ENCODE assay signal across 11 cellular contexts in the genomic region with DNA sequence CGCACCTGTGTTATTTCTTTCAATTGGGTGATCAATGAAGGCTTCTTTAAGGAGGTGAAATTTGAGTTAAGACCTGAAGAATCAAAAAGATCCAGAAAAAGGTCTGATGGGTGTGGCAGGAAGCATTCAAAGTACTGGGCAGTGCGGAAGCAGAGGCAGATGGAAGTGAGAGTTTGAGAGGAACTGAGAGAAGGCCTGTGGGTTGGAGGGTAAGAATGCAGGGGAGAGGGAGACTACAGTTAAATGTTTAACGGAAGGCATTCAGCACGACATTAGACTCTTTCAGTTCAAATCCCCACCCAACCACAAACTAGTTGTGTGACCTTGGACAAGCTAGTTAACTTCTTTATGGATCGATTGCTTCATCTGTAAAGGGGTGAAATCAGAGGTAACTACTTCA. TPM values are rescaled to one million over a fixed set of nuclear protein-coding genes. Genes with fewer than 3 reads are reported as not detected.
A peak's percentile ranks its signal among the peaks of the same experiment; 100 is the strongest.
DNase-seq lines count a peak whose midpoint lies in the region; ATAC-seq, FAIRE-seq and TF ChIP-seq lines count a peak whose summit lies in the region.
"Had no signal": no experiment of that assay in that cellular context is flagged by ENCODE, and none has a peak within 500 bp of the region (broad histone marks: within the 10 kb centered on the region; RNA-seq: fewer than 3 reads in every experiment).

No MANE protein-coding gene starts in this region.

- H3K4me3 Mint-ChIP-seq in activated B cell treated with CpG ODN at 0.5 μM for 24 hours = peak overlapping the region; percentile 17
- H3K4me3 Mint-ChIP-seq: activated T-helper 1 cell treated with anti-CD3 and anti-CD28 coated beads, Interleukin-12 subunit alpha, Interleukin-12 subunit beta, Interleukin-2, Interleukin-4 antibody, amounts not matched to agents 30 ng/mL and 10 ng/mL and 1 ng/mL, durations not matched to agents 14 hours and 24 hours and 36 hours had no signal

- peak overlapping the region; percentile 80 for H3K27ac Mint-ChIP-seq in activated B cell treated with CpG ODN at 0.5 μM for 24 hours
- H3K27ac Mint-ChIP-seq: activated T-helper 1 cell treated with anti-CD3 and anti-CD28 coated beads, Interleukin-12 subunit alpha, Interleukin-12 subunit beta, Interleukin-2, Interleukin-4 antibody, amounts not matched to agents 30 ng/mL and 10 ng/mL and 1 ng/mL, durations not matched to agents 14 hours and 24 hours and 36 hours had no signal

- FAIRE-seq in urothelium cell line (lab: Jason Lieb, UNC) = no peak
- FAIRE-seq: colon had no signal

- POLR2A ChIA-PET in activated B cell treated with CpG ODN at 0.5 μM for 24 hours (lab: Charles Lee) = interaction anchor here (0.6 to 2.1 kb wide), 7 partner anchors 11 to 262 kb away, joined by 3 to 8 read pairs (median 4); no protein-coding TSS in a partner anchor

- no peaks in the 10 kb centered on the region for H3K9me3 Mint-ChIP-seq in activated B cell treated with CpG ODN at 0.5 μM for 24 hours
- H3K9me3 Mint-ChIP-seq: activated T-helper 1 cell treated with anti-CD3 and anti-CD28 coated beads, Interleukin-12 subunit alpha, Interleukin-12 subunit beta, Interleukin-2, Interleukin-4 antibody, amounts not matched to agents 30 ng/mL and 10 ng/mL and 1 ng/mL, durations not matched to agents 14 hours and 24 hours and 36 hours had no signal

- H3K27me3 Mint-ChIP-seq in activated B cell treated with CpG ODN at 0.5 μM for 24 hours = no peaks in the 10 kb centered on the region

- CTCF ChIA-PET in activated B cell treated with CpG ODN at 0.5 μM for 24 hours (lab: Charles Lee) = interaction anchor here (0.5 to 1.2 kb wide), 3 partner anchors 27 to 238 kb away, joined by 3 read pairs; no protein-coding TSS in a partner anchor

- intact Hi-C loops in activated B cell treated with CpG ODN at 0.5 μM for 24 hours (cut with micrococcal nuclease) = loop anchor here (1.0 to 2.0 kb wide), 5 partner anchors 11 to 150 kb away; a partner anchor contains a TSS

- ATAC-seq in GM18519 (IDR thresholded peaks at IDR 0.05; ENCODE audit: low FRiP score, unreplicated experiment) = peak; percentile 95
- peak; percentile 95 for ATAC-seq in GM21528 (IDR thresholded peaks at IDR 0.05; ENCODE audit: low FRiP score, unreplicated experiment)
- peak; percentile 99 for ATAC-seq in HG03159 (IDR thresholded peaks at IDR 0.05; ENCODE audit: unreplicated experiment)
- peak; percentile 97 for ATAC-seq in activated B cell treated with CpG ODN at 0.5 μM for 24 hours (ENCODE audit: low read depth)

- TF ChIP-seq CTCF in activated B cell treated with CpG ODN at 0.5 μM for 24 hours (IDR thresholded peaks at IDR 0.05) = no peak

- DNase-seq in activated B cell treated with CpG ODN at 0.5 μM for 24 hours = no peak
- no peak for DNase-seq in T-helper 2 cell
- DNase-seq in SW 1271 (lab: John Stamatoyannopoulos, UW) = no peak
- no peak for DNase-seq in urothelium cell line (ENCODE audit: low spot score)
- DNase-seq in LoVo (ENCODE audit: low spot score) = no peak

- no peaks in the 10 kb centered on the region for H3K36me3 Mint-ChIP-seq in activated B cell treated with CpG ODN at 0.5 μM for 24 hours (ENCODE audit: low read depth)

- peaks cover 75% of the 10 kb centered on the region for H3K4me1 Mint-ChIP-seq in activated B cell treated with CpG ODN at 0.5 μM for 24 hours

RNA-seq across cellular contexts. Expression of a gene that starts 50.5 kb away (rescaled TPM):
- total RNA-seq in activated B cell treated with CpG ODN at 0.5 μM for 24 hours = 0.29 and 0.34 TPM in 2 replicates
- total RNA-seq: activated T-helper 1 cell treated with anti-CD3 and anti-CD28 coated beads, Interleukin-12 subunit alpha, Interleukin-12 subunit beta, Interleukin-2, Interleukin-4 antibody, amounts not matched to agents 30 ng/mL and 10 ng/mL and 1 ng/mL, durations not matched to agents 14 hours and 24 hours and 36 hours; urinary bladder had no signal
